8 cellular contexts compared by ENCODE assay signal in genomic region chr15:90716317-90716975, GRCh38. TPM values are rescaled to one million over a fixed set of nuclear protein-coding genes. Genes with fewer than 3 reads are reported as not detected.
DNase-seq lines count a peak whose midpoint lies in the region; ATAC-seq and TF ChIP-seq lines count a peak whose summit lies in the region.

No MANE protein-coding gene starts in this region.

- H3K36me3 ChIP-seq in mucosa of descending colon (ENCODE audit: low read depth): no peaks in the 10 kb centered on the region

- H3K4me1 ChIP-seq in mucosa of descending colon (ENCODE audit: low read depth): peaks cover 12% of the 10 kb centered on the region

- H3K4me3 ChIP-seq in GM12875 (ENCODE audit: low read depth, low read length) (peak overlapping the region; percentile 77), coronary artery (peak overlapping the region; percentile 82), mucosa of descending colon (peak overlapping the region; percentile 46)

- DNase-seq in NCI-H774 (lab: John Stamatoyannopoulos, UW) (peak; percentile 56), coronary artery (ENCODE audit: low spot score) (no peak), mucosa of descending colon (no peak), T1000 (lab: John Stamatoyannopoulos, UW) (no peak)
- no peak for DNase-seq in effector CD8-positive, alpha-beta T cell (lab: John Stamatoyannopoulos, UW)
- DNase-seq in activated CD4-positive, CD25-positive, alpha-beta regulatory T cell treated with anti-CD3 and anti-CD28 coated beads, Interleukin-2, amount 50 U/mL, for 72 hours: no peak

- H3K9me3 ChIP-seq in mucosa of descending colon: no peaks in the 10 kb centered on the region

- intact Hi-C loops in mucosa of descending colon (cut with DNase I, micrococcal nuclease): loop anchor here in 1 of 2 donors (10.0 kb wide), 1 partner anchor 158 kb away; no protein-coding TSS in a partner anchor

- H3K27ac ChIP-seq in coronary artery: peak overlapping the region; percentile 64 to 94

- ATAC-seq in mucosa of descending colon (peak; percentile 6), HG02885 (IDR thresholded peaks at IDR 0.05; ENCODE audit: poor library complexity, unreplicated experiment) (no peak)

- TF ChIP-seq CTCF in GM12875 (IDR thresholded peaks at IDR 0.05; ENCODE audit: borderline replicate concordance, insufficient read depth, low read depth, low read length): no peak
- no peak for TF ChIP-seq CTCF in coronary artery (IDR thresholded peaks at IDR 0.05)
- no peak for TF ChIP-seq CTCF in mucosa of descending colon (IDR thresholded peaks at IDR 0.05)

RNA-seq across cellular contexts. Expression of gene BLM, which starts 0.7 kb away (rescaled TPM):
- total RNA-seq in mucosa of descending colon: 1 to 10 TPM; 2.9 to 7.2 (median 4.1) TPM
